ENCODE assay signal across 7 cellular contexts in the genomic region with DNA sequence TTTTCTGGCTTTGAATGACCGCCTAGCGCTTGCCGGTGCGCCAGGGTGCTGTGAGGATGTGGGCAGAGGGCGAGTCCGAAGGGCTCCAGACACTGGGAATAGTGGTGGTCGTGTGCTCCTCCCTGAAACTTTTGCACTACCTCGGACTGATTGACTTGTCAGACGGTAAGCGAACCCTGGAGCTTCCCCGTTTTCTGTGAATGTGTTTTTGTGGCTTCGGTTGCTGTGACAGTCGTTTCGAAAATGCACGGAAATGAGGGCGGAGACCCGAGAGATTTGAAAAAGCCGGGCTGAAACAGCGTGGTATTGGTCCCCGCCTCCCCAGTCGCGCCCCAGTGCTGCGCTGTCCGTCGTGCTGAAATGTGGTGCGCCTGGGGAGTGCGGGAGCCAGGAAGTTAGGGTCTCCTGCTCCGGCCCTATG.
DNase-seq lines count a peak whose midpoint lies in the region; ATAC-seq and TF ChIP-seq lines count a peak whose summit lies in the region.

No MANE protein-coding gene starts in this region.

- H3K9me3 ChIP-seq in trophoblast cell (ENCODE audit: insufficient read depth, low read depth, low read length): no peaks in the 10 kb centered on the region

- H3K9me3 Mint-ChIP-seq in T-helper 1 cell treated with Interleukin-12 subunit alpha and Interleukin-12 subunit beta and Interleukin-4 antibody, amounts not matched to agents 30 μg/mL and 1 μg/mL, for 36 hours: no peaks in the 10 kb centered on the region

- no peaks in the 10 kb centered on the region for H3K36me3 ChIP-seq in trophoblast cell (ENCODE audit: control insufficient read depth in 1 of 2, insufficient read depth in 2 of 2, low read length in 2 of 2)

- peaks cover 3% of the 10 kb centered on the region for H3K27me3 ChIP-seq in trophoblast cell (ENCODE audit: insufficient read depth, low read length)

- H2BK5ac ChIP-seq in trophoblast cell (ENCODE audit: low read depth, low read length, poor library complexity): no peak overlapping the region

- peaks cover 3 to 4% of the 10 kb centered on the region in 2 experiments for H3K4me1 ChIP-seq in trophoblast cell (ENCODE audit: control insufficient read depth in 1 of 2, insufficient read depth in 2 of 2, low read length in 2 of 2)

- WGBS in trophoblast cell (ENCODE audit: extremely low coverage, insufficient coverage, insufficient read length): no CpG with 5 or more reads among the region's 28 CpGs

- no peak overlapping the region for H2AK5ac ChIP-seq in trophoblast cell (ENCODE audit: low read length)

- H3K79me2 ChIP-seq in trophoblast cell (ENCODE audit: control insufficient read depth, insufficient read depth, low read length, poor library complexity): no peaks in the 10 kb centered on the region

- no peak overlapping the region for H2BK12ac ChIP-seq in trophoblast cell (ENCODE audit: low read length)

- DNase-seq in fibroblast of pulmonary artery (ENCODE audit: low read depth): peak; percentile 41
- DNase-seq in trophoblast cell: peak; percentile 3 to 20
- DNase-seq in effector CD8-positive, alpha-beta T cell (lab: John Stamatoyannopoulos, UW): no peak

- H3K23ac ChIP-seq in trophoblast cell (ENCODE audit: low read length): no peak overlapping the region

- no peak overlapping the region for H4K8ac ChIP-seq in trophoblast cell (ENCODE audit: low read depth, low read length)

- ATAC-seq in GM19035 (IDR thresholded peaks at IDR 0.05; ENCODE audit: unreplicated experiment) (peak; percentile 76), HG02938 (IDR thresholded peaks at IDR 0.05; ENCODE audit: unreplicated experiment) (peak; percentile 92), HG03045 (IDR thresholded peaks at IDR 0.05; ENCODE audit: unreplicated experiment) (no peak)

- H4K91ac ChIP-seq in trophoblast cell (ENCODE audit: low read depth, low read length): no peak overlapping the region

- H3K79me1 ChIP-seq in trophoblast cell (ENCODE audit: low read length): no peaks in the 10 kb centered on the region

- no peak overlapping the region for H2BK120ac ChIP-seq in trophoblast cell (ENCODE audit: insufficient read depth, low read length, poor library complexity)

- no peak overlapping the region for H3K14ac ChIP-seq in trophoblast cell (ENCODE audit: low read length)

- H3K27me3 Mint-ChIP-seq in T-helper 1 cell treated with Interleukin-12 subunit alpha and Interleukin-12 subunit beta and Interleukin-4 antibody, amounts not matched to agents 30 μg/mL and 1 μg/mL, for 36 hours (ENCODE audit: low read depth): peaks cover 47% of the 10 kb centered on the region

- H4K12ac ChIP-seq in trophoblast cell (ENCODE audit: low read depth, low read length): no peak overlapping the region

- no peak overlapping the region for H3K18ac ChIP-seq in trophoblast cell (ENCODE audit: low read length)

- peak overlapping the region; percentile 56 for H2AFZ ChIP-seq in trophoblast cell (ENCODE audit: insufficient read depth, low read length, poor library complexity)

- peak overlapping the region; percentile 79 for H3K4me2 ChIP-seq in trophoblast cell (ENCODE audit: low read length)

- TF ChIP-seq CTCF in fibroblast of pulmonary artery (IDR thresholded peaks at IDR 0.05; ENCODE audit: low read length, missing control alignments): no peak

- H3K4me3 ChIP-seq in fibroblast of pulmonary artery (replicated peaks; ENCODE audit: low read depth, low read length) (no peak overlapping the region), trophoblast cell (ENCODE audit: low read depth, low read length) (no peak overlapping the region)

- no peak overlapping the region for H3K27ac ChIP-seq in trophoblast cell (ENCODE audit: low read depth, low read length)

- peak overlapping the region; percentile 22 for H3K4me3 Mint-ChIP-seq in T-helper 1 cell treated with Interleukin-12 subunit alpha and Interleukin-12 subunit beta and Interleukin-4 antibody, amounts not matched to agents 30 μg/mL and 1 μg/mL, for 36 hours

- H3K4ac ChIP-seq in trophoblast cell (ENCODE audit: low read depth, low read length): no peak overlapping the region

- no peaks in the 10 kb centered on the region for H3K36me3 Mint-ChIP-seq in T-helper 1 cell treated with Interleukin-12 subunit alpha and Interleukin-12 subunit beta and Interleukin-4 antibody, amounts not matched to agents 30 μg/mL and 1 μg/mL, for 36 hours (ENCODE audit: low read depth)

- H3K4me1 Mint-ChIP-seq in T-helper 1 cell treated with Interleukin-12 subunit alpha and Interleukin-12 subunit beta and Interleukin-4 antibody, amounts not matched to agents 30 μg/mL and 1 μg/mL, for 36 hours (ENCODE audit: low read depth): peaks cover 6% of the 10 kb centered on the region

- H3K27ac Mint-ChIP-seq in T-helper 1 cell treated with Interleukin-12 subunit alpha and Interleukin-12 subunit beta and Interleukin-4 antibody, amounts not matched to agents 30 μg/mL and 1 μg/mL, for 36 hours: no peak overlapping the region

- H3K9ac ChIP-seq in trophoblast cell (ENCODE audit: low read length): no peak overlapping the region
